ENCODE assay signal across 9 cellular contexts in genomic region chr1:150267896-150268295, GRCh38. TPM values are rescaled to one million over a fixed set of nuclear protein-coding genes. Genes with fewer than 3 reads are reported as not detected.
A peak's percentile ranks its signal among the peaks of the same experiment; 100 is the strongest.
DNase-seq lines count a peak whose midpoint lies in the region; FAIRE-seq and TF ChIP-seq lines count a peak whose summit lies in the region.
"Had no signal": no experiment of that assay in that cellular context is flagged by ENCODE, and none has a peak within 500 bp of the region (broad histone marks: within the 10 kb centered on the region; RNA-seq: fewer than 3 reads in every experiment).

No MANE protein-coding gene starts in this region.

- H4K5ac ChIP-seq in H1 (ENCODE audit: insufficient read length, low read depth, low read length), result no peak overlapping the region

- H3K79me1 ChIP-seq in H1 (ENCODE audit: low read depth, low read length), result peaks cover 11% of the 10 kb centered on the region; the same call in 1 of the 2 replicates

- H3K27ac ChIP-seq in H1 (ENCODE audit: low read depth, low read length) (no peak overlapping the region), neural cell (ENCODE audit: low read length) (peak overlapping the region; percentile 85)

- H3K56ac ChIP-seq in H1 (replicated peaks; ENCODE audit: insufficient read length, low read depth, low read length), result no peak overlapping the region

- no peak overlapping the region for H2AFZ ChIP-seq in H1 (ENCODE audit: low read length)
- no peak overlapping the region for H2AFZ ChIP-seq in neural cell (ENCODE audit: low read depth, low read length)

- H3K4me3 ChIP-seq in BJ (ENCODE audit: low read depth, low read length) (peak overlapping the region; percentile 94), NT2/D1 (ENCODE audit: insufficient read length, low read depth) (peak overlapping the region; percentile 98), H1 (ENCODE audit: extremely low read depth in 1 of 4, insufficient read depth in 2 of 4, low read depth in 3 of 4, low read length in 4 of 4) (peak overlapping the region; percentile 81 to 99 (median 96)), neural cell (ENCODE audit: low read length) (peak overlapping the region; percentile 99)

- no peak for TF ChIP-seq EP300 in H1 (IDR thresholded peaks at IDR 0.05; ENCODE audit: borderline replicate concordance in 1 of 2, low read depth in 2 of 2, low read length in 2 of 2)
- TF ChIP-seq EP300 in neural cell (conservative IDR thresholded peaks at IDR 0.05; ENCODE audit: poor library complexity, severe bottlenecking), result no peak

- H3K4me1 ChIP-seq in NT2/D1 (ENCODE audit: insufficient read depth, insufficient read length), result peaks cover 16% of the 10 kb centered on the region
- peaks cover 4 to 11% (median 5%) of the 10 kb centered on the region in 4 experiments; a peak in 6 of 7 replicates for H3K4me1 ChIP-seq in H1 (replicated peaks in 1 of 4; ENCODE audit: control insufficient read depth in 3 of 4, insufficient read depth in 4 of 4, low read length in 3 of 4)

- CTCF ChIA-PET in BJ (lab: Yijun Ruan, JAX), result interaction anchor here (8.9 kb wide), 1 partner anchor 12 kb away, joined by 85 read pairs; the partner anchor contains the start of gene CA14
- CTCF ChIA-PET in H1 (lab: Charles Lee; ENCODE audit: partially characterized antibody), result interaction anchor here (16.5 kb wide), 1 partner anchor 12 kb away, joined by 326 read pairs; the partner anchor contains the start of gene CA14

- no peak overlapping the region for H2BK15ac ChIP-seq in H1 (ENCODE audit: low read length)

- H4K20me1 ChIP-seq in H1 (replicated peaks in 1 of 2; ENCODE audit: control insufficient read depth in 1 of 2, insufficient read depth in 2 of 2, low read length in 2 of 2) (peaks cover 3 to 4% of the 10 kb centered on the region in 2 experiments), neural cell (ENCODE audit: insufficient read depth) (no peaks in the 10 kb centered on the region)

- 62% methylated on average over 6 of the region's 6 CpGs; no CpG with 5 or more reads in 1 of the 2 experiments for WGBS in H1 (ENCODE audit: extremely low coverage in 1 of 2, insufficient coverage in 1 of 2, insufficient read length in 1 of 2, insufficient replicate concordance in 2 of 2, low coverage in 1 of 2, low lambda C conversion rate in 2 of 2, missing lambda C conversion rate in 1 of 2), 2 experiments

- 0 out of 2 replicates have a peak overlapping the region, but pooled peaks have one; percentile 17 for H2BK12ac ChIP-seq in H1 (ENCODE audit: low read depth, low read length)

- no peak overlapping the region; the same call in 1 of the 2 replicates for H3K18ac ChIP-seq in H1 (ENCODE audit: extremely low read depth, low read length)

- no peak for TF ChIP-seq POLR2A in H1 (IDR thresholded peaks at IDR 0.05; ENCODE audit: control extremely low read depth in 1 of 2, low read depth in 2 of 2, low read length in 2 of 2)

- H3K36me3 ChIP-seq in BJ (ENCODE audit: control insufficient read depth, insufficient read depth, low read length), result peaks cover 11% of the 10 kb centered on the region
- peaks cover 45% of the 10 kb centered on the region for H3K36me3 ChIP-seq in NT2/D1 (ENCODE audit: insufficient read depth, insufficient read length, low read length)
- peaks cover 20 to 41% (median 35%) of the 10 kb centered on the region in 4 experiments for H3K36me3 ChIP-seq in H1 (ENCODE audit: control insufficient read depth in 2 of 4, insufficient read depth in 4 of 4, low read length in 3 of 4)
- H3K36me3 ChIP-seq in neural cell (ENCODE audit: insufficient read depth, low read length), result no peaks in the 10 kb centered on the region

- no peaks in the 10 kb centered on the region for H3F3A ChIP-seq in neural cell (ENCODE audit: insufficient read depth, low read length, poor library complexity, severe bottlenecking)

- H3K9ac ChIP-seq in NT2/D1 (ENCODE audit: insufficient read length, low read depth) (peak overlapping the region; percentile 97), H1 (replicated peaks in 1 of 4; ENCODE audit: extremely low read depth in 1 of 4, low read depth in 3 of 4, low read length in 3 of 4) (peak overlapping the region; percentile 56 to 89 (median 84)), neural cell (ENCODE audit: low read length) (peak overlapping the region; percentile 97)

- H3K9me3 ChIP-seq in NT2/D1 (ENCODE audit: insufficient read depth, low read length), result no peaks in the 10 kb centered on the region
- no peaks in the 10 kb centered on the region for H3K9me3 ChIP-seq in H1 (ENCODE audit: insufficient read depth in 2 of 2, low read depth in 1 of 2, low read length in 1 of 2)
- H3K9me3 ChIP-seq in neural cell (ENCODE audit: low read length), result no peaks in the 10 kb centered on the region

- H2BK120ac ChIP-seq in H1 (replicated peaks; ENCODE audit: low read depth, low read length), result no peak overlapping the region

- FAIRE-seq in H1 (lab: Jason Lieb, UNC), result no peak

- H3K4ac ChIP-seq in H1 (replicated peaks; ENCODE audit: insufficient read length, low read depth, low read length), result no peak overlapping the region

- H3K27me3 ChIP-seq in BJ (ENCODE audit: control insufficient read depth, insufficient read depth, low read length) (no peaks in the 10 kb centered on the region), NT2/D1 (ENCODE audit: insufficient read depth, insufficient read length) (no peaks in the 10 kb centered on the region), H1 (replicated peaks in 1 of 4; ENCODE audit: control insufficient read depth in 3 of 4, extremely low read depth in 1 of 4, insufficient read depth in 3 of 4, low read length in 3 of 4) (no peaks in the 10 kb centered on the region), neural cell (ENCODE audit: insufficient read depth, low read depth, low read length) (no peaks in the 10 kb centered on the region)

- no peak for DNase-seq in BJ (ENCODE audit: low read depth)
- no peak for DNase-seq in NT2/D1 (ENCODE audit: low read depth, low spot score)
- DNase-seq in H1 (ENCODE audit: low read depth in 1 of 2, low spot score in 2 of 2), result no peak
- no peak for DNase-seq in globus pallidus (ENCODE audit: low spot score)
- no peak for DNase-seq in occipital lobe (lab: John Stamatoyannopoulos, UW)
- DNase-seq in iPS-NIHi7 (ENCODE audit: extremely low spot score), result no peak
- DNase-seq in midbrain (lab: John Stamatoyannopoulos, UW), result no peak

- TF ChIP-seq CTCF in BJ (IDR thresholded peaks at IDR 0.05; ENCODE audit: insufficient read depth, low read depth, low read length), result no peak
- TF ChIP-seq CTCF in H1 (IDR thresholded peaks at IDR 0.05; ENCODE audit: control extremely low read depth in 1 of 3, insufficient read depth in 1 of 3, low read depth in 1 of 3, low read length in 3 of 3), result no peak
- TF ChIP-seq CTCF in neural cell (IDR thresholded peaks at IDR 0.05; ENCODE audit: poor library complexity, severe bottlenecking), result no peak

- H2BK5ac ChIP-seq in H1 (ENCODE audit: low read depth, low read length), result peak overlapping the region; percentile 80; the same call in 1 of the 2 replicates

- POLR2A ChIA-PET in BJ (lab: Charles Lee) (no interaction called here), H1 (lab: Charles Lee; ENCODE audit: partially characterized antibody) (interaction anchor here (0.8 to 6.5 kb wide), 6 partner anchors 9 to 96 kb away, joined by 3 to 114 read pairs (median 7); partner anchors contain the start of genes CA14, CIART and RPRD2)

- H3K23me2 ChIP-seq in H1 (ENCODE audit: low read depth, low read length), result peaks cover 10% of the 10 kb centered on the region

- no peak overlapping the region for H2BK20ac ChIP-seq in H1 (ENCODE audit: low read length)

- H3K79me2 ChIP-seq in H1 (ENCODE audit: control insufficient read depth in 1 of 2, insufficient read depth in 2 of 2, low read length in 2 of 2) (peaks cover 8 to 20% of the 10 kb centered on the region in 2 experiments; a peak in 3 of 4 replicates), neural cell (replicated peaks; ENCODE audit: insufficient read depth, low read length) (peaks cover 19% of the 10 kb centered on the region)

- H4K8ac ChIP-seq in H1 (ENCODE audit: extremely low read depth, insufficient read depth, low read length), result no peak overlapping the region

- H4K91ac ChIP-seq in H1 (replicated peaks; ENCODE audit: insufficient read length, low read length), result no peak overlapping the region

- no peak overlapping the region for H3K23ac ChIP-seq in H1 (ENCODE audit: insufficient read length)

- H3K4me2 ChIP-seq in H1 (ENCODE audit: insufficient read depth in 1 of 2, low read depth in 2 of 2, low read length in 2 of 2) (peak overlapping the region; percentile 95 to 100), neural cell (ENCODE audit: low read length) (peak overlapping the region; percentile 84)

- H2AK5ac ChIP-seq in H1 (ENCODE audit: low read depth, low read length), result 0 out of 2 replicates have a peak overlapping the region, but pooled peaks have one; percentile 72

- no peaks in the 10 kb centered on the region for H3K9me2 ChIP-seq in neural cell (ENCODE audit: insufficient read depth, low read length)

- H3K14ac ChIP-seq in H1 (ENCODE audit: insufficient read length), result no peak overlapping the region

- TF ChIP-seq RAD21 in H1 (IDR thresholded peaks at IDR 0.05 in 1 of 2, conservative IDR thresholded peaks at IDR 0.05 in 1 of 2; ENCODE audit: low read depth in 2 of 2, low read length in 2 of 2) (no peak), neural cell (conservative IDR thresholded peaks at IDR 0.05) (no peak)

RNA-seq across cellular contexts. Expression of gene APH1A, which starts 0.9 kb away (rescaled TPM):
- polyA plus RNA-seq in BJ (2011; rRNA removed) (156 and 172 TPM in 2 replicates), H1 (2011; rRNA removed) (183 and 188 TPM in 2 replicates), neural cell (164 and 167 TPM in 2 replicates)
- polyA minus RNA-seq in BJ (2011; rRNA and poly(A)+ RNA removed), result 76.5 and 125 TPM in 2 replicates
- 110 and 111 TPM in 2 replicates for total RNA-seq in H1 (2021; fragmentation: NEBNext Ultra II Directional; extraction: Animal tissue kit (Norgen Biotek cat#: 25700))
- 157 TPM for polyA plus RNA-seq in H1 (2011; cell fraction: cytosol; rRNA removed)
- 218 TPM for polyA plus RNA-seq in H1 (2011; cell fraction: nucleus; rRNA removed)
- 89.8 to 118 TPM (median 111 TPM) in 4 replicates for polyA plus RNA-seq in H1 (2012, experiment 1 of 2)
- polyA plus RNA-seq in H1 (2012, experiment 2 of 2), result 169 TPM
- polyA plus RNA-seq in H1 (2013, experiment 1 of 2), result 75.6 TPM
- polyA plus RNA-seq in H1 (2013, experiment 2 of 2), result 85.8 TPM
- 138 and 140 TPM in 2 replicates for polyA minus RNA-seq in H1 (2011; rRNA and poly(A)+ RNA removed)
- 57.2 TPM for polyA minus RNA-seq in H1 (2011; cell fraction: cytosol; rRNA and poly(A)+ RNA removed)
- polyA minus RNA-seq in H1 (2011; cell fraction: nucleus; rRNA and poly(A)+ RNA removed), result 97.0 TPM
- polyA minus RNA-seq in neural cell, result 76.2 and 78.0 TPM in 2 replicates
- total RNA-seq in occipital lobe, result 76.7 TPM

RNA-seq across cellular contexts. Expression of gene C1orf54, which starts 4.7 kb away (rescaled TPM):
- polyA plus RNA-seq in BJ (2011; rRNA removed), result 9.4 and 17.1 TPM in 2 replicates
- polyA minus RNA-seq in BJ (2011; rRNA and poly(A)+ RNA removed), result 1.5 and 1.9 TPM in 2 replicates
- total RNA-seq in H1 (2021; fragmentation: NEBNext Ultra II Directional; extraction: Animal tissue kit (Norgen Biotek cat#: 25700)), result 19.8 and 20.4 TPM in 2 replicates
- 12.2 and 30.2 TPM in 2 replicates for polyA plus RNA-seq in H1 (2011; rRNA removed)
- polyA plus RNA-seq in H1 (2011; cell fraction: cytosol; rRNA removed), result 22.3 TPM
- polyA plus RNA-seq in H1 (2011; cell fraction: nucleus; rRNA removed), result 6.4 TPM
- 20.3 to 29.7 TPM (median 25.5 TPM) in 4 replicates for polyA plus RNA-seq in H1 (2012, experiment 1 of 2)
- 51.2 TPM for polyA plus RNA-seq in H1 (2012, experiment 2 of 2)
- 25.8 TPM for polyA plus RNA-seq in H1 (2013, experiment 1 of 2)
- polyA plus RNA-seq in H1 (2013, experiment 2 of 2), result 33.2 TPM
- 4.2 and 7.2 TPM in 2 replicates for polyA minus RNA-seq in H1 (2011; rRNA and poly(A)+ RNA removed)
- 5.0 TPM for polyA minus RNA-seq in H1 (2011; cell fraction: cytosol; rRNA and poly(A)+ RNA removed)
- polyA minus RNA-seq in H1 (2011; cell fraction: nucleus; rRNA and poly(A)+ RNA removed), result 3.5 TPM
- polyA plus RNA-seq in neural cell, result 2.6 and 17.1 TPM in 2 replicates
- not detected in 2 replicates for polyA minus RNA-seq in neural cell
- total RNA-seq in occipital lobe, result 9.2 TPM

RNA-seq across cellular contexts. Expression of gene CA14, which starts 10.3 kb away (rescaled TPM):
- polyA plus RNA-seq in BJ (2011; rRNA removed), result not detected in 2 replicates
- not detected in 2 replicates for polyA minus RNA-seq in BJ (2011; rRNA and poly(A)+ RNA removed)
- total RNA-seq in H1 (2021; fragmentation: NEBNext Ultra II Directional; extraction: Animal tissue kit (Norgen Biotek cat#: 25700)), result 52.1 and 52.3 TPM in 2 replicates
- polyA plus RNA-seq in H1 (2011; rRNA removed), result 79.3 and 105 TPM in 2 replicates
- 87.6 TPM for polyA plus RNA-seq in H1 (2011; cell fraction: cytosol; rRNA removed)
- polyA plus RNA-seq in H1 (2011; cell fraction: nucleus; rRNA removed), result 103 TPM
- 61.2 to 68.2 TPM (median 64.7 TPM) in 4 replicates for polyA plus RNA-seq in H1 (2012, experiment 1 of 2)
- polyA plus RNA-seq in H1 (2012, experiment 2 of 2), result 53.1 TPM
- polyA plus RNA-seq in H1 (2013, experiment 1 of 2), result 72.8 TPM
- polyA plus RNA-seq in H1 (2013, experiment 2 of 2), result 65.7 TPM
- polyA minus RNA-seq in H1 (2011; rRNA and poly(A)+ RNA removed), result 61.0 and 79.2 TPM in 2 replicates
- polyA minus RNA-seq in H1 (2011; cell fraction: cytosol; rRNA and poly(A)+ RNA removed), result 25.8 TPM
- 36.0 TPM for polyA minus RNA-seq in H1 (2011; cell fraction: nucleus; rRNA and poly(A)+ RNA removed)
- polyA plus RNA-seq in neural cell, result 1.1 and 1.5 TPM in 2 replicates
- 0.35 TPM in 1 of 2 replicates, not detected in the other for polyA minus RNA-seq in neural cell
- 1.7 TPM for total RNA-seq in occipital lobe
- total RNA-seq: renal cortical epithelial cell had no signal

RNA-seq across cellular contexts. Expression of gene CIART, which starts 14.5 kb away (rescaled TPM):
- 17.2 and 18.7 TPM in 2 replicates for polyA plus RNA-seq in BJ (2011; rRNA removed)
- polyA minus RNA-seq in BJ (2011; rRNA and poly(A)+ RNA removed), result 12.9 and 27.8 TPM in 2 replicates
- 9.6 and 10.6 TPM in 2 replicates for total RNA-seq in H1 (2021; fragmentation: NEBNext Ultra II Directional; extraction: Animal tissue kit (Norgen Biotek cat#: 25700))
- polyA plus RNA-seq in H1 (2011; rRNA removed), result 23.3 and 33.3 TPM in 2 replicates
- polyA plus RNA-seq in H1 (2011; cell fraction: cytosol; rRNA removed), result 23.2 TPM
- polyA plus RNA-seq in H1 (2011; cell fraction: nucleus; rRNA removed), result 24.1 TPM
- polyA plus RNA-seq in H1 (2012, experiment 1 of 2), result 14.7 to 18.2 TPM (median 17.7 TPM) in 4 replicates
- 16.4 TPM for polyA plus RNA-seq in H1 (2012, experiment 2 of 2)
- polyA plus RNA-seq in H1 (2013, experiment 1 of 2), result 10.0 TPM
- 9.6 TPM for polyA plus RNA-seq in H1 (2013, experiment 2 of 2)
- 24.5 and 28.3 TPM in 2 replicates for polyA minus RNA-seq in H1 (2011; rRNA and poly(A)+ RNA removed)
- 8.8 TPM for polyA minus RNA-seq in H1 (2011; cell fraction: cytosol; rRNA and poly(A)+ RNA removed)
- polyA minus RNA-seq in H1 (2011; cell fraction: nucleus; rRNA and poly(A)+ RNA removed), result 10.9 TPM
- polyA plus RNA-seq in neural cell, result 7.3 and 9.1 TPM in 2 replicates
- polyA minus RNA-seq in neural cell, result 4.7 and 5.1 TPM in 2 replicates
- 2.5 TPM for total RNA-seq in occipital lobe

RNA-seq across cellular contexts. Expression of gene MRPS21, which starts 25.8 kb away (rescaled TPM):
- polyA plus RNA-seq in BJ (2011; rRNA removed) (30.5 and 69.2 TPM in 2 replicates), H1 (2011; rRNA removed) (59.0 and 81.9 TPM in 2 replicates), neural cell (170 TPM in 2 replicates)
- 8.9 and 13.8 TPM in 2 replicates for polyA minus RNA-seq in BJ (2011; rRNA and poly(A)+ RNA removed)
- total RNA-seq in H1 (2021; fragmentation: NEBNext Ultra II Directional; extraction: Animal tissue kit (Norgen Biotek cat#: 25700)), result 99.8 and 104 TPM in 2 replicates
- 106 TPM for polyA plus RNA-seq in H1 (2011; cell fraction: cytosol; rRNA removed)
- polyA plus RNA-seq in H1 (2011; cell fraction: nucleus; rRNA removed), result 87.5 TPM
- 81.5 to 134 TPM (median 118 TPM) in 4 replicates for polyA plus RNA-seq in H1 (2012, experiment 1 of 2)
- 69.8 TPM for polyA plus RNA-seq in H1 (2012, experiment 2 of 2)
- polyA plus RNA-seq in H1 (2013, experiment 1 of 2), result 160 TPM
- polyA plus RNA-seq in H1 (2013, experiment 2 of 2), result 157 TPM
- polyA minus RNA-seq in H1 (2011; rRNA and poly(A)+ RNA removed), result 26.2 and 30.7 TPM in 2 replicates
- 23.5 TPM for polyA minus RNA-seq in H1 (2011; cell fraction: cytosol; rRNA and poly(A)+ RNA removed)
- polyA minus RNA-seq in H1 (2011; cell fraction: nucleus; rRNA and poly(A)+ RNA removed), result 44.6 TPM
- 53.5 and 54.0 TPM in 2 replicates for polyA minus RNA-seq in neural cell
- 69.3 TPM for total RNA-seq in occipital lobe

Comparison
In these comparisons a context has a peak if more than half of its experiments do, and no peak if none do; other contexts are left out.
1. RNA of gene CA14, which starts 10.3 kb away (polyA plus RNA-seq): 53.1 to 105 TPM in H1; 1.1 to 1.5 TPM in neural cell and not detected in BJ; every median in the first group is over 10 times any median in the second.
2. Peak in every context shown above with its lines, with median percentiles within 50 percentile points of each other: H3K4me3 ChIP-seq and H3K9ac ChIP-seq.